1 cellular context compared by ENCODE assay signal in genomic region chr14:23286020-23286903, GRCh38.
TF ChIP-seq lines count a peak whose summit lies in the region.

TSS of gene HOMEZ (minus strand) at chr14:23286132. CDS start at chr14:23285952, 180 bp downstream.

TF ChIP-seq in HepG2, 621 proteins besides CTCF, POLR2A, EP300 and RAD21 (continued from another document and continues in another):
- peak; percentile 97; the same call in 1 of the 2 replicates for TF ChIP-seq ZNF333 (CRISPR knock-in tag; IDR thresholded peaks at IDR 0.05; ENCODE audit: borderline replicate concordance)
- 0 out of 2 replicates have a peak, but pooled peaks have one; percentile 93 for TF ChIP-seq ZBTB49 (CRISPR knock-in tag; IDR thresholded peaks at IDR 0.05; ENCODE audit: borderline replicate concordance)
- TF ChIP-seq TCF12 (IDR thresholded peaks at IDR 0.05) = no peak
- peak; percentile 84 for TF ChIP-seq TCF12 (CRISPR knock-in tag; IDR thresholded peaks at IDR 0.05)
- peak; percentile 72; the same call in 1 of the 2 replicates for TF ChIP-seq ZNF484 (CRISPR knock-in tag; IDR thresholded peaks at IDR 0.05; ENCODE audit: borderline replicate concordance, low read depth)
- TF ChIP-seq STAG1 (CRISPR knock-in tag; IDR thresholded peaks at IDR 0.05) = no peak
- TF ChIP-seq SIX4 (CRISPR knock-in tag; IDR thresholded peaks at IDR 0.05) = no peak; the same call in 1 of the 2 replicates
- TF ChIP-seq ZNF12 (CRISPR knock-in tag; IDR thresholded peaks at IDR 0.05) = peak; percentile 67; the same call in 1 of the 2 replicates
- TF ChIP-seq POLR2G (IDR thresholded peaks at IDR 0.05; ENCODE audit: low read depth, low read length) = peak; percentile 94
- peak; percentile 100 for TF ChIP-seq NFYB (CRISPR knock-in tag; IDR thresholded peaks at IDR 0.05)
- no peak; the same call in 1 of the 2 replicates for TF ChIP-seq IRF1 (CRISPR knock-in tag; IDR thresholded peaks at IDR 0.05; ENCODE audit: low read depth)
- TF ChIP-seq PAX8 (CRISPR knock-in tag; IDR thresholded peaks at IDR 0.05; ENCODE audit: borderline replicate concordance) = 0 out of 2 replicates have a peak, but pooled peaks have one; percentile 58
- TF ChIP-seq RORA (CRISPR knock-in tag; IDR thresholded peaks at IDR 0.05) = no peak
- TF ChIP-seq DNMT1 (CRISPR knock-in tag; IDR thresholded peaks at IDR 0.05) = no peak; the same call in 1 of the 2 replicates
- peak; percentile 65 for TF ChIP-seq UBTF (CRISPR knock-in tag; IDR thresholded peaks at IDR 0.05)
- peak; percentile 75; the same call in 1 of the 2 replicates for TF ChIP-seq NAIF1 (CRISPR knock-in tag; IDR thresholded peaks at IDR 0.05; ENCODE audit: borderline replicate concordance)
- TF ChIP-seq SRY (CRISPR knock-in tag; IDR thresholded peaks at IDR 0.05) = peak; percentile 91
- TF ChIP-seq HNF1B (CRISPR knock-in tag; IDR thresholded peaks at IDR 0.05) = peak; percentile 48; the same call in 1 of the 2 replicates
- TF ChIP-seq ZNF841 (CRISPR knock-in tag; IDR thresholded peaks at IDR 0.05; ENCODE audit: borderline replicate concordance) = no peak
- TF ChIP-seq ATF3 (CRISPR knock-in tag; IDR thresholded peaks at IDR 0.05) = no peak; the same call in 1 of the 2 replicates
- peak; percentile 37; the same call in 1 of the 2 replicates for TF ChIP-seq TFE3 (CRISPR knock-in tag; IDR thresholded peaks at IDR 0.05)
- no peak for TF ChIP-seq KAT2B (IDR thresholded peaks at IDR 0.05; ENCODE audit: borderline replicate concordance, low read depth, low read length)
- TF ChIP-seq BCL6 (CRISPR knock-in tag; IDR thresholded peaks at IDR 0.05) = peak; percentile 7
- TF ChIP-seq ZNF546 (CRISPR knock-in tag; conservative IDR thresholded peaks at IDR 0.05) = peak; percentile 53
- peak; percentile 73 for TF ChIP-seq ZNF280B (CRISPR knock-in tag; IDR thresholded peaks at IDR 0.05; ENCODE audit: borderline replicate concordance)
- TF ChIP-seq ZNF724P (CRISPR knock-in tag; IDR thresholded peaks at IDR 0.05; ENCODE audit: borderline replicate concordance) = peak; percentile 90
- no peak for TF ChIP-seq CBX2 (IDR thresholded peaks at IDR 0.05; ENCODE audit: low read depth, low read length)
- TF ChIP-seq CBX2 (CRISPR knock-in tag; IDR thresholded peaks at IDR 0.05; ENCODE audit: low read depth) = no peak
- TF ChIP-seq KLF13 (CRISPR knock-in tag; IDR thresholded peaks at IDR 0.05) = peak; percentile 92
- TF ChIP-seq ZNF207 (IDR thresholded peaks at IDR 0.05; ENCODE audit: borderline replicate concordance) = no peak
- no peak for TF ChIP-seq ZNF850 (CRISPR knock-in tag; conservative IDR thresholded peaks at IDR 0.05)
- peak; percentile 79 for TF ChIP-seq HOMEZ (CRISPR knock-in tag; IDR thresholded peaks at IDR 0.05; ENCODE audit: low read depth)
- TF ChIP-seq GATA4 (IDR thresholded peaks at IDR 0.05; ENCODE audit: borderline replicate concordance, low read depth) = peak; percentile 83
- peak; percentile 88 for TF ChIP-seq YEATS4 (CRISPR knock-in tag; IDR thresholded peaks at IDR 0.05; ENCODE audit: borderline replicate concordance)
- peak; percentile 94; the same call in 1 of the 2 replicates for TF ChIP-seq WIZ (CRISPR knock-in tag; IDR thresholded peaks at IDR 0.05)
- TF ChIP-seq ZNF24 (IDR thresholded peaks at IDR 0.05) = peak; percentile 62; the same call in 1 of the 2 replicates
- no peak for TF ChIP-seq MXD1 (CRISPR knock-in tag; IDR thresholded peaks at IDR 0.05)
- TF ChIP-seq ZBTB2 (CRISPR knock-in tag; IDR thresholded peaks at IDR 0.05; ENCODE audit: low read depth) = peak; percentile 99
- TF ChIP-seq ZNF777 (CRISPR knock-in tag; IDR thresholded peaks at IDR 0.05) = peak; percentile 53
- TF ChIP-seq PCBP1 (IDR thresholded peaks at IDR 0.05; ENCODE audit: borderline replicate concordance, low read depth, low read length) = peak; percentile 99
- TF ChIP-seq RBM22 (optimal IDR thresholded peaks at IDR 0.05; ENCODE audit: low read length) = no peak
- peak; percentile 94 for TF ChIP-seq ZMYM4 (CRISPR knock-in tag; IDR thresholded peaks at IDR 0.05)
- no peak for TF ChIP-seq ZNF17 (CRISPR knock-in tag; IDR thresholded peaks at IDR 0.05)
- no peak; the same call in 1 of the 2 replicates for TF ChIP-seq ZNF7 (CRISPR knock-in tag; IDR thresholded peaks at IDR 0.05)
- peak; percentile 56; the same call in 1 of the 2 replicates for TF ChIP-seq ELF3 (CRISPR knock-in tag; IDR thresholded peaks at IDR 0.05)
- peak; percentile 50; the same call in 1 of the 2 replicates for TF ChIP-seq HMG20B (CRISPR knock-in tag; conservative IDR thresholded peaks at IDR 0.05)
- 0 out of 2 replicates have a peak, but pooled peaks have one; percentile 40 for TF ChIP-seq ZFP36L1 (CRISPR knock-in tag; IDR thresholded peaks at IDR 0.05)
- peak; percentile 23; the same call in 1 of the 2 replicates for TF ChIP-seq TEF (CRISPR knock-in tag; IDR thresholded peaks at IDR 0.05)
